17 cellular contexts compared by ENCODE assay signal in the genomic region with DNA sequence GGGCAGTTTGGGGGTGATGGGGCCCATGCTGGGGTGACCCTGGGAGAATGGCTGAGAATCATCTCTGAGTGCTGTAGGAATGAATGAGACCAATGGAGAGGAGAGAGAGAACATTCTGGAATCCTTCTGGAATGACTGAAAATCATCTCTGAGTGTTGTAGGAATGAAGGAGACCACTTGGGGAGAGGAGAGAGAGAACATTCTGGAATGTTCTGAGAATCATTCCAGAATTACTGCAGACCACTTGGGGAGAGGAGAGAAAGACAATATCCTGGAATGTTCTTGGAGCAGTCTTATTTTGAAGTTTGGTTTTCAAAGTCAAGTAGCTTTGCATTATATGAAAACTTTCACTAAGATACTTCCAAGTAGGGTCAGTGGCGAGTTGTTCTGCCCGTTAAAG.
DNase-seq lines count a peak whose midpoint lies in the region; ATAC-seq, FAIRE-seq and TF ChIP-seq lines count a peak whose summit lies in the region.
"Had no signal": no experiment of that assay in that cellular context is flagged by ENCODE, and none has a peak within 500 bp of the region (broad histone marks: within the 10 kb centered on the region; RNA-seq: fewer than 3 reads in every experiment).

No MANE protein-coding gene starts in this region.

- H3K27ac Mint-ChIP-seq in astrocyte (ENCODE audit: unreplicated experiment) (no peak overlapping the region), chondrocyte (ENCODE audit: unreplicated experiment) (peak overlapping the region; percentile 57), neural progenitor cell (no peak overlapping the region), T-helper 17 cell (no peak overlapping the region)

- H3K4me3 Mint-ChIP-seq in astrocyte (ENCODE audit: unreplicated experiment) (no peak overlapping the region), chondrocyte (ENCODE audit: unreplicated experiment) (no peak overlapping the region), neural progenitor cell (peak overlapping the region; percentile 17), T-helper 17 cell (no peak overlapping the region)
- H3K4me3 Mint-ChIP-seq: CD14-positive monocyte; CD4-positive, alpha-beta memory T cell had no signal

- DNase-seq in astrocyte (ENCODE audit: low read depth) (no peak), chondrocyte (ENCODE audit: low spot score) (no peak), neural progenitor cell (ENCODE audit: low spot score) (no peak), T-helper 17 cell (no peak), erythroblast (lab: John Stamatoyannopoulos, UW) (no peak), ureter (ENCODE audit: low spot score) (no peak), NCI-H187 treated with DMSO at 0.1 percent for 48 hours (lab: John Stamatoyannopoulos, UW) (no peak)
- DNase-seq: DMS79, GF-D8 had no signal

- H2AFZ ChIP-seq in astrocyte (ENCODE audit: low read depth, low read length) (no peak overlapping the region), neural progenitor cell (replicated peaks) (no peak overlapping the region)
- H2AFZ ChIP-seq: GM23248 had no signal

- H3F3A ChIP-seq in neural progenitor cell (ENCODE audit: low read depth) = peaks cover 28% of the 10 kb centered on the region

- no peak for TF ChIP-seq CTCF in astrocyte (IDR thresholded peaks at IDR 0.05; ENCODE audit: insufficient read depth, low read depth, low read length)
- no peak for TF ChIP-seq CTCF in chondrocyte (IDR thresholded peaks at IDR 0.05)
- TF ChIP-seq CTCF in neural progenitor cell (IDR thresholded peaks at IDR 0.05) = no peak

- no peak for TF ChIP-seq POLR2A in erythroblast (IDR thresholded peaks at IDR 0.05; ENCODE audit: low read length)

- H3K27me3 ChIP-seq in BLaER1 treated with 17β-estradiol and CSF1 and Interleukin-3, amounts not matched to agents 10 nM and 100 nM = no peaks in the 10 kb centered on the region
- no peaks in the 10 kb centered on the region for H3K27me3 ChIP-seq in astrocyte (ENCODE audit: insufficient read depth, low read length)
- H3K27me3 ChIP-seq in neural progenitor cell = no peaks in the 10 kb centered on the region

- H3K36me3 Mint-ChIP-seq in astrocyte (ENCODE audit: low read depth, unreplicated experiment) (no peaks in the 10 kb centered on the region), chondrocyte (ENCODE audit: low read depth) (no peaks in the 10 kb centered on the region), neural progenitor cell (peaks cover 2% of the 10 kb centered on the region), T-helper 17 cell (ENCODE audit: low read depth) (no peaks in the 10 kb centered on the region)
- H3K36me3 Mint-ChIP-seq: CD14-positive monocyte; CD4-positive, alpha-beta memory T cell had no signal

- H3K4me1 ChIP-seq in BLaER1 treated with 17β-estradiol and CSF1 and Interleukin-3, amounts not matched to agents 10 nM and 100 nM = peaks cover 22 to 30% (median 26%) of the 10 kb centered on the region in 10 experiments
- H3K4me1 ChIP-seq in astrocyte (ENCODE audit: insufficient read depth, low read length) (peaks cover 14% of the 10 kb centered on the region), neural progenitor cell (peaks cover 14% of the 10 kb centered on the region)
- H3K4me1 ChIP-seq: A549 had no signal

- no peaks in the 10 kb centered on the region for H3K36me3 ChIP-seq in BLaER1 treated with 17β-estradiol and CSF1 and Interleukin-3, amounts not matched to agents 10 nM and 100 nM
- H3K36me3 ChIP-seq in astrocyte (ENCODE audit: insufficient read depth, low read length) = no peaks in the 10 kb centered on the region
- H3K36me3 ChIP-seq in neural progenitor cell = no peaks in the 10 kb centered on the region

- no peaks in the 10 kb centered on the region for H4K20me1 ChIP-seq in BLaER1 treated with 17β-estradiol and CSF1 and Interleukin-3, amounts not matched to agents 10 nM and 100 nM
- H4K20me1 ChIP-seq in astrocyte (ENCODE audit: insufficient read depth, low read length) = no peaks in the 10 kb centered on the region
- H4K20me1 ChIP-seq in neural progenitor cell (ENCODE audit: low read depth) = no peaks in the 10 kb centered on the region

- H3K27ac ChIP-seq in BLaER1 treated with 17β-estradiol and CSF1 and Interleukin-3, amounts not matched to agents 10 nM and 100 nM = no peak overlapping the region
- H3K27ac ChIP-seq in astrocyte (ENCODE audit: low read depth, low read length) (no peak overlapping the region), neural progenitor cell (no peak overlapping the region)
- H3K27ac ChIP-seq: 22Rv1, A549, GM23248 had no signal

- H3K9ac ChIP-seq in BLaER1 treated with 17β-estradiol and CSF1 and Interleukin-3, amounts not matched to agents 10 nM and 100 nM = no peak overlapping the region
- peak overlapping the region; percentile 7 for H3K9ac ChIP-seq in astrocyte (ENCODE audit: low read length)
- no peak overlapping the region for H3K9ac ChIP-seq in neural progenitor cell
- H3K9ac ChIP-seq: GM23248 had no signal

- H3K9me3 ChIP-seq in BLaER1 treated with 17β-estradiol and CSF1 and Interleukin-3, amounts not matched to agents 10 nM and 100 nM (replicated peaks in 1 of 11) = no peaks in the 10 kb centered on the region
- H3K9me3 ChIP-seq in astrocyte (ENCODE audit: insufficient read depth, low read depth, low read length) = no peaks in the 10 kb centered on the region
- H3K9me3 ChIP-seq in neural progenitor cell (ENCODE audit: low read depth) = no peaks in the 10 kb centered on the region
- H3K9me3 ChIP-seq in T-helper 17 cell (ENCODE audit: control insufficient read depth, low read length, poor library complexity, severe bottlenecking) = no peaks in the 10 kb centered on the region
- H3K9me3 ChIP-seq: A549 had no signal

- H3K27me3 Mint-ChIP-seq in astrocyte (ENCODE audit: low read depth, unreplicated experiment) (no peaks in the 10 kb centered on the region), chondrocyte (ENCODE audit: low read depth) (no peaks in the 10 kb centered on the region), neural progenitor cell (ENCODE audit: insufficient read depth, low read depth) (peaks cover 11% of the 10 kb centered on the region), T-helper 17 cell (peaks cover 25% of the 10 kb centered on the region)

- H3K79me2 ChIP-seq in astrocyte (ENCODE audit: insufficient read depth, low read length) (no peaks in the 10 kb centered on the region), neural progenitor cell (ENCODE audit: low read depth) (no peaks in the 10 kb centered on the region)

- no peak overlapping the region for H3K4me3 ChIP-seq in BLaER1 treated with 17β-estradiol and CSF1 and Interleukin-3, amounts not matched to agents 10 nM and 100 nM
- H3K4me3 ChIP-seq in astrocyte (ENCODE audit: insufficient read depth, low read depth, low read length) (no peak overlapping the region), neural progenitor cell (no peak overlapping the region)
- H3K4me3 ChIP-seq: A549, GM23248 had no signal

- H3K9me3 Mint-ChIP-seq in astrocyte (ENCODE audit: unreplicated experiment) (no peaks in the 10 kb centered on the region), chondrocyte (ENCODE audit: low read depth) (no peaks in the 10 kb centered on the region), neural progenitor cell (peaks cover 9% of the 10 kb centered on the region)
- H3K9me3 Mint-ChIP-seq: CD14-positive monocyte; CD4-positive, alpha-beta memory T cell had no signal

- H3K4me2 ChIP-seq in BLaER1 treated with 17β-estradiol and CSF1 and Interleukin-3, amounts not matched to agents 10 nM and 100 nM = peak overlapping the region in 9 of 11 experiments; percentile 11 to 46 (median 27); a peak in 10 of 22 replicates
- H3K4me2 ChIP-seq in astrocyte (ENCODE audit: low read length) (peak overlapping the region; percentile 21), neural progenitor cell (no peak overlapping the region)
- H3K4me2 ChIP-seq: A549 had no signal

- ATAC-seq in T-helper 17 cell = no peak

- no peak for FAIRE-seq in astrocyte (lab: Jason Lieb, UNC)
- FAIRE-seq: GM19239, H54 had no signal

- H3K4me1 Mint-ChIP-seq in astrocyte (ENCODE audit: low read depth, unreplicated experiment) (peaks cover 25% of the 10 kb centered on the region), chondrocyte (ENCODE audit: low read depth) (peaks cover 38% of the 10 kb centered on the region), neural progenitor cell (peaks cover 41% of the 10 kb centered on the region), T-helper 17 cell (peaks cover 4% of the 10 kb centered on the region)
- H3K4me1 Mint-ChIP-seq: CD4-positive, alpha-beta memory T cell had no signal
